Comparison of ENCODE assay signal across 9 cellular contexts in the genomic region with DNA sequence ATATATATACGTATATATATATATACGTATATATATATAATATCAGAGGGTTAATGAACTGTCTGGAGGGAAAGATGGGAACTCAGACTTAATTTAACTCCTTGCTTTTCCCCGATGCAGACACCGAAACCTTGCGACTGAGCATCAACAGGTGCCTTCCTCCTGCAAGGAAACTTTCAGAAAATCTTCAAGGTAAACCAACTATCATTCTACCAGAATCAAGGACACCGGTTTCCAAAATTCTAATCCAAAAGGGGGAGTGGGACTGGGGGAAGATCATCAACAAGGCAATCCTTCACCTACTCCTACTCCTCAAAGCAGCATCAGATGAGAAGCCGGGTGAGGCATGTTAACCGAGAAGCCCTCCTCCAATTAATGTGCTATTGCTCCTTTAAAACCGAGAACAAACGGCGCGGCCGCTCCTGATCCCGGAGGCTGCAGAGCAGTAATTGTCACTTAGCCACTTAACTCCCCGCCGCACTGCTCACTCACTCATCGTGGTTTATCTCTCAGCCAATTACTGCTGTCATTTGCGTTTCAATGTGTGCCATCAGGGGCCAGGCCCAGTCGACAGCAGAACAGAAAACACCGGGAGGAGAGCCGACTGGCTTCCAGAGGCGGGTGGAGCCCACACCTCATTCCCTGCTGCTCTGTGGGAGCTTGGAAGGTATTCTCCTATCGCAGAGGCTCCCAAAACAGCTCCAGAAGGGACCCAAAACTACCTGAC.
DNase-seq lines count a peak whose midpoint lies in the region; ATAC-seq, FAIRE-seq and TF ChIP-seq lines count a peak whose summit lies in the region.
"Had no signal": no experiment of that assay in that cellular context is flagged by ENCODE, and none has a peak within 500 bp of the region (broad histone marks: within the 10 kb centered on the region; RNA-seq: fewer than 3 reads in every experiment).

No MANE protein-coding gene starts in this region.

- no peaks in the 10 kb centered on the region for H3K9me3 Mint-ChIP-seq in CD4-positive, CD25-positive, alpha-beta regulatory T cell
- peaks cover 15% of the 10 kb centered on the region for H3K9me3 Mint-ChIP-seq in glutamatergic neuron (ENCODE audit: unreplicated experiment)
- H3K9me3 Mint-ChIP-seq in activated T-helper 17 cell treated with anti-CD3 and anti-CD28 coated beads, Interleukin-2, amount 50 U/mL, for 72 hours = peaks cover 5% of the 10 kb centered on the region

- no peaks in the 10 kb centered on the region for H3K36me3 ChIP-seq in CD4-positive, CD25-positive, alpha-beta regulatory T cell (ENCODE audit: control insufficient read depth, insufficient read depth, low read length)
- H3K36me3 ChIP-seq in pancreas = no peaks in the 10 kb centered on the region

- no peak overlapping the region for H3K4me3 ChIP-seq in CD4-positive, CD25-positive, alpha-beta regulatory T cell (ENCODE audit: low read depth, low read length)
- H3K4me3 ChIP-seq in pancreas = peak overlapping the region in 2 of 4 donors; percentile 22 to 37

- no peak for FAIRE-seq in pancreas (lab: Jason Lieb, UNC)

- TF ChIP-seq CTCF in glutamatergic neuron (IDR thresholded peaks at IDR 0.05; ENCODE audit: partially characterized antibody, unreplicated experiment) = no peak
- TF ChIP-seq CTCF in pancreas (IDR thresholded peaks at IDR 0.05) = no peak

- intact Hi-C loops in pancreas (cut with DNase I) = no loop called here

- 21 to 22% methylated on average over 23 of the region's 23 CpGs for WGBS in pancreas, 2 donors

- peaks cover 24 to 37% (median 29%) of the 10 kb centered on the region in 4 donors for H3K4me1 Mint-ChIP-seq in CD4-positive, CD25-positive, alpha-beta regulatory T cell
- H3K4me1 Mint-ChIP-seq in glutamatergic neuron (ENCODE audit: low read depth, unreplicated experiment) = peaks cover 53% of the 10 kb centered on the region
- H3K4me1 Mint-ChIP-seq in activated T-helper 17 cell treated with anti-CD3 and anti-CD28 coated beads, Interleukin-2, amount 50 U/mL, for 72 hours = peaks cover 28% of the 10 kb centered on the region

- no peaks in the 10 kb centered on the region for H3K9me3 ChIP-seq in CD4-positive, CD25-positive, alpha-beta regulatory T cell (ENCODE audit: control insufficient read depth in 2 of 2, low read length in 2 of 2)
- H3K9me3 ChIP-seq in pancreas = no peaks in the 10 kb centered on the region

- H3K4me1 ChIP-seq in CD4-positive, CD25-positive, alpha-beta regulatory T cell (ENCODE audit: control insufficient read depth, insufficient read depth, low read length, poor library complexity, severe bottlenecking) = peaks cover 28% of the 10 kb centered on the region
- H3K4me1 ChIP-seq in pancreas = peaks cover 9 to 48% (median 12%) of the 10 kb centered on the region in 3 donors

- peaks cover 4% of the 10 kb centered on the region for H3K27me3 Mint-ChIP-seq in CD4-positive, CD25-positive, alpha-beta regulatory T cell
- peaks cover 11% of the 10 kb centered on the region for H3K27me3 Mint-ChIP-seq in glutamatergic neuron (ENCODE audit: unreplicated experiment)
- H3K27me3 Mint-ChIP-seq in activated T-helper 17 cell treated with anti-CD3 and anti-CD28 coated beads, Interleukin-2, amount 50 U/mL, for 72 hours = peaks cover 5% of the 10 kb centered on the region

- H3K27ac Mint-ChIP-seq in CD4-positive, CD25-positive, alpha-beta regulatory T cell = peak overlapping the region in 2 of 3 donors; percentile 57 to 83
- peak overlapping the region; percentile 86 for H3K27ac Mint-ChIP-seq in glutamatergic neuron (ENCODE audit: unreplicated experiment)
- no peak overlapping the region for H3K27ac Mint-ChIP-seq in activated T-helper 17 cell treated with anti-CD3 and anti-CD28 coated beads, Interleukin-2, amount 50 U/mL, for 72 hours

- H3K36me3 Mint-ChIP-seq in CD4-positive, CD25-positive, alpha-beta regulatory T cell = peaks cover 6% of the 10 kb centered on the region
- H3K36me3 Mint-ChIP-seq in glutamatergic neuron (ENCODE audit: unreplicated experiment) = no peaks in the 10 kb centered on the region
- no peaks in the 10 kb centered on the region for H3K36me3 Mint-ChIP-seq in activated T-helper 17 cell treated with anti-CD3 and anti-CD28 coated beads, Interleukin-2, amount 50 U/mL, for 72 hours (ENCODE audit: low read depth)

- peak overlapping the region in 1 of 4 donors; percentile 1 for H3K4me3 Mint-ChIP-seq in CD4-positive, CD25-positive, alpha-beta regulatory T cell
- peak overlapping the region; percentile 79 for H3K4me3 Mint-ChIP-seq in glutamatergic neuron (ENCODE audit: unreplicated experiment)
- no peak overlapping the region for H3K4me3 Mint-ChIP-seq in activated T-helper 17 cell treated with anti-CD3 and anti-CD28 coated beads, Interleukin-2, amount 50 U/mL, for 72 hours
- H3K4me3 Mint-ChIP-seq: central memory CD8-positive, alpha-beta T cell had no signal

- DNase-seq in CD4-positive, CD25-positive, alpha-beta regulatory T cell = no peak
- DNase-seq in NCI-H1092 (lab: John Stamatoyannopoulos, UW) = peak; percentile 88
- peak; percentile 31 for DNase-seq in UCSD-AML1 (lab: John Stamatoyannopoulos, UW; ENCODE audit: unreplicated experiment)
- peak; percentile 83 for DNase-seq in glutamatergic neuron
- DNase-seq in pancreas = peak in 5 of 6 donors; percentile 18 to 69 (median 34)

- no peak for ATAC-seq in CD4-positive, CD25-positive, alpha-beta regulatory T cell (ENCODE audit: low read depth in 2 of 2)
- ATAC-seq in pancreas = peak; percentile 23 to 60 (median 43)
- no peak for ATAC-seq in GM18502 (IDR thresholded peaks at IDR 0.05; ENCODE audit: poor library complexity, unreplicated experiment)
- ATAC-seq in activated T-helper 17 cell treated with anti-CD3 and anti-CD28 coated beads, Interleukin-2, amount 50 U/mL, for 72 hours (replicated peaks) = no peak
- ATAC-seq in HG02759 (IDR thresholded peaks at IDR 0.05; ENCODE audit: unreplicated experiment) = no peak

- H3K27ac ChIP-seq in CD4-positive, CD25-positive, alpha-beta regulatory T cell (ENCODE audit: insufficient read depth, low read length, poor library complexity, severe bottlenecking) = no peak overlapping the region
- H3K27ac ChIP-seq in pancreas = peak overlapping the region in 3 of 4 donors; percentile 39 to 70 (median 48)

- no peaks in the 10 kb centered on the region for H3K27me3 ChIP-seq in CD4-positive, CD25-positive, alpha-beta regulatory T cell (ENCODE audit: control insufficient read depth, insufficient read depth, low read length)
- H3K27me3 ChIP-seq in pancreas = no peaks in the 10 kb centered on the region

Comparison
In these comparisons a context has a peak if more than half of its experiments do, and no peak if none do; other contexts are left out.
1. ATAC-seq: peak in pancreas (4 of 4); none in CD4-positive, CD25-positive, alpha-beta regulatory T cell (0 of 2), GM18502 (single experiment), activated T-helper 17 cell treated with anti-CD3 and anti-CD28 coated beads, Interleukin-2, amount 50 U/mL, for 72 hours (single experiment) and HG02759 (single experiment).
2. DNase-seq: peak in NCI-H1092 (single experiment), UCSD-AML1 (single experiment), glutamatergic neuron (single experiment) and pancreas (5 of 6); none in CD4-positive, CD25-positive, alpha-beta regulatory T cell (0 of 3).